ENCODE assay signal across 24 cellular contexts in the genomic region with DNA sequence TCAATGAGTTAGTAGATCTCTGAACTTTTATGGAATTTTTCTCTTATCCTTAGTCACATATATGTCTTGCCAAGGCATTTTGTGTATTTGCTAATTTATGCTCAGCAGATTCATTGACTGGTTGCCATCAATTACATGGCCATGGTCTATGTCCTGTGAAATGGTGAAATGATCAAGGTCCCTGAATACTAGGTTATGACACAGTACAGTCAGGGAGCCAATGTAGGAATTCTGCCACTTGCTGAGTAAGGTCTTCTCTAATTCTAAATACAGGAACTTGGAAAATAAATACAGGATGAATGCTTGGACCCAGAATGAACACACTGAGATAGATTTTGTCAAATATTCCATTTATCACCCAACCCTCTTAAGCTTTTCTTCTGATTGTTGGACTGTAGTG.
"Had no signal": no experiment of that assay in that cellular context is flagged by ENCODE, and none has a peak within 500 bp of the region (broad histone marks: within the 10 kb centered on the region; RNA-seq: fewer than 3 reads in every experiment).

No MANE protein-coding gene starts in this region.

- H3K27me3 Mint-ChIP-seq: dendritic cell treated with granulocyte-macrophage colony-stimulating factor and Interleukin-4, amounts not matched to agents 40 ng/mL and 50 ng/mL, for 4 days; effector memory CD8-positive, alpha-beta T cell had no signal

- H3K4me3 ChIP-seq: colonic mucosa, coronary artery, dorsolateral prefrontal cortex, esophagus squamous epithelium, gastrocnemius medialis, gastroesophageal sphincter, heart left ventricle, heart right ventricle had no signal

- H3K36me3 ChIP-seq: colonic mucosa, gastrocnemius medialis had no signal

- H3K27ac Mint-ChIP-seq: dendritic cell treated with granulocyte-macrophage colony-stimulating factor and Interleukin-4, amounts not matched to agents 40 ng/mL and 50 ng/mL, for 4 days; effector memory CD8-positive, alpha-beta T cell; endodermal cell had no signal

- H3K4me1 ChIP-seq: colonic mucosa, esophagus squamous epithelium, gastrocnemius medialis, gastroesophageal sphincter had no signal

- DNase-seq: colonic mucosa; cortex of kidney; dermis blood vessel endothelial cell; dorsolateral prefrontal cortex; effector CD4-positive, alpha-beta T cell; effector CD8-positive, alpha-beta T cell; effector memory CD4-positive, alpha-beta T cell; effector memory CD8-positive, alpha-beta T cell; endodermal cell; erythroblast; esophagus squamous epithelium; foreskin fibroblast; foreskin keratinocyte; foreskin melanocyte; gastrocnemius medialis; glutamatergic neuron; head of caudate nucleus; heart left ventricle; heart right ventricle had no signal

- H3K27ac ChIP-seq: colonic mucosa, coronary artery, dorsolateral prefrontal cortex, epithelial cell of prostate, esophagus squamous epithelium, foreskin keratinocyte, gastrocnemius medialis, gastroesophageal sphincter, heart left ventricle, heart right ventricle had no signal

- H3K9me3 Mint-ChIP-seq: dendritic cell treated with granulocyte-macrophage colony-stimulating factor and Interleukin-4, amounts not matched to agents 40 ng/mL and 50 ng/mL, for 4 days; effector memory CD8-positive, alpha-beta T cell; endodermal cell had no signal

- ATAC-seq: effector memory CD8-positive, alpha-beta T cell; esophagus mucosa; foreskin keratinocyte; gastrocnemius medialis; gastroesophageal sphincter; heart left ventricle; heart right ventricle had no signal

- H3K27me3 ChIP-seq: colonic mucosa, esophagus squamous epithelium, foreskin keratinocyte, gastrocnemius medialis, gastroesophageal sphincter, heart left ventricle, heart right ventricle had no signal

- H3K4me3 Mint-ChIP-seq: dendritic cell treated with granulocyte-macrophage colony-stimulating factor and Interleukin-4, amounts not matched to agents 40 ng/mL and 50 ng/mL, for 4 days; effector memory CD8-positive, alpha-beta T cell; endodermal cell had no signal

- H3K9me3 ChIP-seq: colonic mucosa, esophagus squamous epithelium, gastrocnemius medialis, gastroesophageal sphincter, heart left ventricle, heart right ventricle had no signal
